In the genomic region with DNA sequence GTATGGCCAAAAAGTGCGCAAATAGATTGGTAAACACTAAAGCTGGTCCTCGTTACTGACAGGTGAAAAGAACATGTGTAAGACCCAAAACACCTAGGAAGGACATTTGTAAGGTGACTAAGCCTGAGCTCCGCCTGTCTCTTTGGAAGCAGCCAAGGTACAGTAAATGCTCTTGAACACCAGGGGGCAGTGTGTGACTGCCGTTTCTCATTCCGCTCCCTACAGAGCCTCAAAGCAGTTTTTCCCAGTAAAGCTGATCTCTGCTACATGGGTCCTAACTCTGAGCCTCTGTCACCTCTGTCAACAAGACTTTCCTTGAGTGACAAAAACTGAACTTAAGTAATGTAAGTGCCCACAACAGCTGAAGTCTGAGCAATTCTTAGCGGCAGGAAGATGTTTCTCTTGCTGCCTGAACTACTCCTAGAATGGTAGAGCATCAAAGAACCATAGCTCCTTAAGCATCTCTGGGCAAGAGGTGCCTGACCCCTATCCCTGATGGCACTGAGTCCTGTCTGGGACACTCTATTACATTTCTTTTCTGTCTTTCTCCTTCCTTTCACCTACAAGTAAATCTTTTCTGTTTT, we compare ENCODE assay signal across 8 cellular contexts.
DNase-seq lines count a peak whose midpoint lies in the region; ATAC-seq and TF ChIP-seq lines count a peak whose summit lies in the region.

No MANE protein-coding gene starts in this region.

- intact Hi-C loops in CD14-positive monocyte (cut with micrococcal nuclease) = loop anchor here in 1 of 2 donors (5.0 kb wide), 2 partner anchors 1321 to 1496 kb away; no protein-coding TSS in a partner anchor

- H3K36me3 Mint-ChIP-seq in CD14-positive monocyte = no peaks in the 10 kb centered on the region

- ATAC-seq in GM19025 (IDR thresholded peaks at IDR 0.05; ENCODE audit: low read depth, unreplicated experiment) = peak; percentile 78
- peak; percentile 66 for ATAC-seq in HG03103 (IDR thresholded peaks at IDR 0.05; ENCODE audit: low read depth, unreplicated experiment)

- H3K4me1 Mint-ChIP-seq in CD14-positive monocyte = peaks cover 8% of the 10 kb centered on the region

- peaks cover 0 to 2% (median 0%) of the 10 kb centered on the region in 7 donors for H3K9me3 Mint-ChIP-seq in CD14-positive monocyte

- H3K4me3 Mint-ChIP-seq in CD14-positive monocyte = no peak overlapping the region

- DNase-seq in CD14-positive monocyte (ENCODE audit: low spot score) (no peak), NCI-H345 (lab: John Stamatoyannopoulos, UW) (peak; percentile 11), ecto neural progenitor cell (ENCODE audit: low spot score) (peak; percentile 78), medulla oblongata (ENCODE audit: extremely low spot score) (peak; percentile 91)
- peak; percentile 64 for DNase-seq in activated CD4-positive, alpha-beta T cell treated with anti-CD3 and anti-CD28 coated beads for 48 hours
- DNase-seq in stimulated activated CD8-positive, alpha-beta memory T cell treated with anti-CD3 and anti-CD28 coated beads, Interleukin-7, amount 100 ng/mL, for 1 hour (ENCODE audit: low read depth in 2 of 2) = peak; percentile 7 to 14

- peak overlapping the region in 1 of 7 donors; percentile 71 for H3K27ac Mint-ChIP-seq in CD14-positive monocyte

- TF ChIP-seq CTCF in CD14-positive monocyte (IDR thresholded peaks at IDR 0.05) = peak; percentile 96

- peaks cover 10 to 25% (median 16%) of the 10 kb centered on the region in 3 donors for H3K27me3 Mint-ChIP-seq in CD14-positive monocyte (ENCODE audit: low read depth in 3 of 3)
